ENCODE assay signal across 18 cellular contexts in the genomic region with DNA sequence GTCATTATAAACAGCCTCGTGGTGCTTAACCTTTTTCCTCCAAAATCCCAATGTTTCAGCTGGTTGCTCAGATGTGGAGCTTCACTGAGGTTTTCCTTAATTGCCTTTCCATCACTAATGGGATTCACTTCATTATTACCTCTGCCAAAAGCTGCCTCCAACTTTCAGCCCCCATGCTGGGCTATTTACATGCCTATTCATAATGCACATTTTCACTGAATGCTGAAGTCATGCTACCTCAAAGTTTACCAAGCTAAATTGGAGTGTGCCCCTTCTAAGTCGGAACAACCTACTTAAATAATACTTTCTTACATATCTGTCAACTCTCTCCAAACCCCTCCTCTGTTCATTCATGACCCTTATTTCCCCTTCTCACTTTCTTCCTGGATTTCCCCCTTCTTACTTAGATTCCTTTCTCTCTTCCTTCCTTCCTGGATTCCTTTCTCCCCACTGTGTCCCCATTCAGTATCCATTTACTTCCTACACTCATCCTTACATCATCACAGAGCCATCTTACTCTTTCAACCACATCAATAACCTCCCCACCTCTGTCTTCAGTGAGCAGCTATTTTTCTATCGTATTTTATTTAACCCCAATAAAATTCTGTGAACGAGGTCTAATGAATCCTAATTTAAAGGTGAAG.
"Had no signal": no experiment of that assay in that cellular context is flagged by ENCODE, and none has a peak within 500 bp of the region (broad histone marks: within the 10 kb centered on the region; RNA-seq: fewer than 3 reads in every experiment).

No MANE protein-coding gene starts in this region.

- DNase-seq: activated CD4-positive, alpha-beta T cell treated with anti-CD3 and anti-CD28 coated beads for 1 hour; activated gamma-delta T cell treated with Interleukin-2 at 50 U/mL for 16 hours; activated T-cell treated with anti-CD3 and anti-CD28 coated beads, Interleukin-2, amount 50 U/mL, for 1 hour; amniotic stem cell; body of pancreas; heart left ventricle; kidney glomerular epithelial cell; left ventricle myocardium superior; mammary epithelial cell; pancreas; psoas muscle; spleen; stimulated activated CD4-positive, alpha-beta T cell treated with anti-CD3 and anti-CD28 coated beads, Interleukin-4, amount 100 ng/mL, for 1 hour; stimulated activated naive CD4-positive, alpha-beta T cell; T-helper 1 cell; WERI-Rb-1 had no signal

- H3K36me3 ChIP-seq: heart left ventricle, pancreas, right atrium auricular region, spleen, thoracic aorta, WERI-Rb-1 had no signal

- H3K27ac ChIP-seq: body of pancreas, heart left ventricle, pancreas, psoas muscle, right atrium auricular region, spleen, thoracic aorta, WERI-Rb-1 had no signal

- H3K4me1 ChIP-seq: body of pancreas, heart left ventricle, pancreas, psoas muscle, right atrium auricular region, spleen had no signal

- H3K27me3 ChIP-seq: body of pancreas, heart left ventricle, pancreas, right atrium auricular region, spleen had no signal

- H3K4me3 ChIP-seq: body of pancreas, heart left ventricle, pancreas, psoas muscle, right atrium auricular region, spleen, thoracic aorta had no signal

- H3K9me3 ChIP-seq: body of pancreas, heart left ventricle, pancreas, psoas muscle, right atrium auricular region, thoracic aorta had no signal
